In the genomic region with DNA sequence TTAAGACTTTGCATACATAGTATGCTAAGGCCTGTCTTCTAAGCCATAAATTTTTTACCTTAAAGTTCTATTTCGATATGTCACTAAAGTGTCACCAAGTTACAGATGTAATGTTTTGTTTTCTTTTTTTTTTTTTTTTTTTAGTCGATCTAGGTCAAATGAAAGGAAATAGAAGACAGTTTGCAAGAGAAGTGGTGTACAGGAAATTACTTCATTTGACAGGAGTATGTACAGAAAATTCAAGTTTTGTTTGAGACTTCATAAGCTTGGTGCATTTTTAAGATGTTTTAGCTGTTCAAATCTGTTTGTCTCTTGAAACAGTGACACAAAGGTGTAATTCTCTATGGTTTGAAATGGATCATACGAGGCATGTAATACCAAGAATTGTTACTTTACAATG, we compare ENCODE assay signal across 8 cellular contexts. TPM values are rescaled to one million over a fixed set of nuclear protein-coding genes. Genes with fewer than 3 reads are reported as not detected.
DNase-seq lines count a peak whose midpoint lies in the region; ATAC-seq, FAIRE-seq and TF ChIP-seq lines count a peak whose summit lies in the region.
"Not testable (repeated sequence)": the region's sequence is repeated elsewhere in the genome, so short reads cannot be mapped to it uniquely, and the experiment has no call there.

No MANE protein-coding gene starts in this region.

- not testable (repeated sequence) for H3K4me3 Mint-ChIP-seq in GM23338
- H3K4me3 Mint-ChIP-seq in T-helper 2 cell treated with Interferon-gamma antibody and Interleukin-4, amounts not matched to agents 5 μg/mL and 100 μg/mL, for 36 hours, result peak overlapping the region; percentile 70
- peak overlapping the region; percentile 90 to 99 for H3K4me3 Mint-ChIP-seq in activated T-cell treated with anti-CD3 and anti-CD28 coated beads, Interleukin-2, amount 50 U/mL, for 72 hours
- H3K4me3 Mint-ChIP-seq in astrocyte (ENCODE audit: unreplicated experiment) (peak overlapping the region; percentile 66), glutamatergic neuron (ENCODE audit: unreplicated experiment) (peak overlapping the region; percentile 30), neural crest cell (peak overlapping the region; percentile 54)
- H3K4me3 Mint-ChIP-seq in stimulated activated naive CD8-positive, alpha-beta T cell treated with anti-CD3 and anti-CD28 coated beads, Interleukin-15, Interleukin-2, amounts not matched to agents 100 ng/mL and 50 ng/mL, for 24 hours, result peak overlapping the region; percentile 69

- H3K9ac ChIP-seq in astrocyte (ENCODE audit: low read length), result not testable (repeated sequence)

- FAIRE-seq in A549 (lab: Jason Lieb, UNC); astrocyte (lab: Jason Lieb, UNC): not testable (repeated sequence)

- H3K36me3 ChIP-seq in GM23338 (ENCODE audit: insufficient read depth) (peaks cover 96% of the 10 kb centered on the region), astrocyte (ENCODE audit: insufficient read depth, low read length) (peaks cover 93% of the 10 kb centered on the region)

- H3K9me2 ChIP-seq in GM23338 (ENCODE audit: insufficient read depth), result not testable (repeated sequence)

- H3K4me1 Mint-ChIP-seq in GM23338 (peaks cover 49% of the 10 kb centered on the region), astrocyte (ENCODE audit: low read depth, unreplicated experiment) (peaks cover 69% of the 10 kb centered on the region), glutamatergic neuron (ENCODE audit: low read depth, unreplicated experiment) (peaks cover 44% of the 10 kb centered on the region), neural crest cell (peaks cover 81% of the 10 kb centered on the region)
- peaks cover 64% of the 10 kb centered on the region for H3K4me1 Mint-ChIP-seq in T-helper 2 cell treated with Interferon-gamma antibody and Interleukin-4, amounts not matched to agents 5 μg/mL and 100 μg/mL, for 36 hours (ENCODE audit: low read depth)
- H3K4me1 Mint-ChIP-seq in activated T-cell treated with anti-CD3 and anti-CD28 coated beads, Interleukin-2, amount 50 U/mL, for 72 hours (ENCODE audit: low read depth), result peaks cover 85% of the 10 kb centered on the region
- H3K4me1 Mint-ChIP-seq in stimulated activated naive CD8-positive, alpha-beta T cell treated with anti-CD3 and anti-CD28 coated beads, Interleukin-15, Interleukin-2, amounts not matched to agents 100 ng/mL and 50 ng/mL, for 24 hours (ENCODE audit: low read depth), result peaks cover 93% of the 10 kb centered on the region

- H3K27me3 Mint-ChIP-seq in GM23338 (ENCODE audit: insufficient read depth, low read depth, poor library complexity); T-helper 2 cell treated with Interferon-gamma antibody and Interleukin-4, amounts not matched to agents 5 μg/mL and 100 μg/mL, for 36 hours (ENCODE audit: low read depth); activated T-cell treated with anti-CD3 and anti-CD28 coated beads, Interleukin-2, amount 50 U/mL, for 72 hours (ENCODE audit: low read depth); astrocyte (ENCODE audit: low read depth, unreplicated experiment); glutamatergic neuron (ENCODE audit: unreplicated experiment); stimulated activated naive CD8-positive, alpha-beta T cell treated with anti-CD3 and anti-CD28 coated beads, Interleukin-15, Interleukin-2, amounts not matched to agents 100 ng/mL and 50 ng/mL, for 24 hours: not testable (repeated sequence)
- peaks cover 34% of the 10 kb centered on the region for H3K27me3 Mint-ChIP-seq in neural crest cell (ENCODE audit: low read depth)

- H4K20me1 ChIP-seq in GM23338 (replicated peaks; ENCODE audit: insufficient read depth) (peaks cover 86% of the 10 kb centered on the region), astrocyte (ENCODE audit: insufficient read depth, low read length) (peaks cover 100% of the 10 kb centered on the region)

- TF ChIP-seq RAD21 in A549 (conservative IDR thresholded peaks at IDR 0.05 in 1 of 2, IDR thresholded peaks at IDR 0.05 in 1 of 2), result not testable (repeated sequence)

- not testable (repeated sequence) for TF ChIP-seq POLR2A in A549 (IDR thresholded peaks at IDR 0.05; ENCODE audit: low read length)

- POLR2A ChIA-PET in A549 (lab: Yijun Ruan, JAX), result not testable (repeated sequence)

- TF ChIP-seq CTCF in A549 (IDR thresholded peaks at IDR 0.05); GM23338 (conservative IDR thresholded peaks at IDR 0.05; ENCODE audit: low read depth in 2 of 2); astrocyte (IDR thresholded peaks at IDR 0.05; ENCODE audit: insufficient read depth, low read depth, low read length); glutamatergic neuron (IDR thresholded peaks at IDR 0.05; ENCODE audit: partially characterized antibody, unreplicated experiment); neural crest cell (conservative IDR thresholded peaks at IDR 0.05): not testable (repeated sequence)

- H3K27ac ChIP-seq in A549; GM23338 (ENCODE audit: low read depth); astrocyte (ENCODE audit: low read depth, low read length): not testable (repeated sequence)

- H3F3A ChIP-seq in GM23338 (replicated peaks; ENCODE audit: low read depth), result peaks cover 77% of the 10 kb centered on the region

- H3K9me3 ChIP-seq in A549; astrocyte (ENCODE audit: insufficient read depth, low read depth, low read length): not testable (repeated sequence)

- CTCF ChIA-PET in A549 (lab: Yijun Ruan, JAX), result not testable (repeated sequence)

- not testable (repeated sequence) for H3K4me3 ChIP-seq in A549; astrocyte (ENCODE audit: insufficient read depth, low read depth, low read length)
- peak overlapping the region; percentile 6; the same call in 1 of the 2 replicates for H3K4me3 ChIP-seq in GM23338

- not testable (repeated sequence) for DNase-seq in A549 (ENCODE audit: low read depth in 1 of 2, low spot score in 1 of 2); GM23338 (ENCODE audit: low spot score); T-helper 2 cell treated with Interferon-gamma antibody and Interleukin-4, amounts not matched to agents 5 μg/mL and 100 μg/mL, for 36 hours (ENCODE audit: low spot score); activated T-cell treated with anti-CD3 and anti-CD28 coated beads, Interleukin-2, amount 50 U/mL, for 72 hours; astrocyte (ENCODE audit: low read depth); glutamatergic neuron; neural crest cell (ENCODE audit: low read depth, low spot score)

- not testable (repeated sequence) for H3K27ac Mint-ChIP-seq in GM23338; glutamatergic neuron (ENCODE audit: unreplicated experiment); neural crest cell (ENCODE audit: unreplicated experiment)
- H3K27ac Mint-ChIP-seq in T-helper 2 cell treated with Interferon-gamma antibody and Interleukin-4, amounts not matched to agents 5 μg/mL and 100 μg/mL, for 36 hours, result peak overlapping the region; percentile 79
- peak overlapping the region; percentile 96 for H3K27ac Mint-ChIP-seq in activated T-cell treated with anti-CD3 and anti-CD28 coated beads, Interleukin-2, amount 50 U/mL, for 72 hours
- H3K27ac Mint-ChIP-seq in astrocyte (ENCODE audit: unreplicated experiment), result peak overlapping the region; percentile 18
- peak overlapping the region; percentile 76 for H3K27ac Mint-ChIP-seq in stimulated activated naive CD8-positive, alpha-beta T cell treated with anti-CD3 and anti-CD28 coated beads, Interleukin-15, Interleukin-2, amounts not matched to agents 100 ng/mL and 50 ng/mL, for 24 hours

- not testable (repeated sequence) for H3K9me3 Mint-ChIP-seq in GM23338; T-helper 2 cell treated with Interferon-gamma antibody and Interleukin-4, amounts not matched to agents 5 μg/mL and 100 μg/mL, for 36 hours; activated T-cell treated with anti-CD3 and anti-CD28 coated beads, Interleukin-2, amount 50 U/mL, for 72 hours; astrocyte (ENCODE audit: unreplicated experiment); glutamatergic neuron (ENCODE audit: unreplicated experiment); neural crest cell; stimulated activated naive CD8-positive, alpha-beta T cell treated with anti-CD3 and anti-CD28 coated beads, Interleukin-15, Interleukin-2, amounts not matched to agents 100 ng/mL and 50 ng/mL, for 24 hours

- H3K4me1 ChIP-seq in A549, result peaks cover 98% of the 10 kb centered on the region
- H3K4me1 ChIP-seq in GM23338 (ENCODE audit: insufficient read depth), result peaks cover 30% of the 10 kb centered on the region
- peaks cover 37% of the 10 kb centered on the region for H3K4me1 ChIP-seq in astrocyte (ENCODE audit: insufficient read depth, low read length)

- peak overlapping the region; percentile 91; the same call in 2 of the 3 replicates for H3K4me2 ChIP-seq in A549
- not testable (repeated sequence) for H3K4me2 ChIP-seq in GM23338
- H3K4me2 ChIP-seq in astrocyte (ENCODE audit: low read length), result peak overlapping the region; percentile 86

- not testable (repeated sequence) for TF ChIP-seq EP300 in A549 (IDR thresholded peaks at IDR 0.05)

- H2AFZ ChIP-seq in GM23338; astrocyte (ENCODE audit: low read depth, low read length): not testable (repeated sequence)

- 71% methylated on average over 3 of the region's 3 CpGs for WGBS in A549 (ENCODE audit: missing lambda C conversion rate)

- H3K36me3 Mint-ChIP-seq in GM23338 (ENCODE audit: low read depth) (peaks cover 99% of the 10 kb centered on the region), astrocyte (ENCODE audit: low read depth, unreplicated experiment) (peaks cover 52% of the 10 kb centered on the region), glutamatergic neuron (ENCODE audit: unreplicated experiment) (peaks cover 13% of the 10 kb centered on the region), neural crest cell (ENCODE audit: low read depth) (peaks cover 58% of the 10 kb centered on the region)
- H3K36me3 Mint-ChIP-seq in T-helper 2 cell treated with Interferon-gamma antibody and Interleukin-4, amounts not matched to agents 5 μg/mL and 100 μg/mL, for 36 hours (ENCODE audit: low read depth), result peaks cover 93% of the 10 kb centered on the region
- peaks cover 31 to 89% of the 10 kb centered on the region in 2 donors for H3K36me3 Mint-ChIP-seq in activated T-cell treated with anti-CD3 and anti-CD28 coated beads, Interleukin-2, amount 50 U/mL, for 72 hours (ENCODE audit: insufficient read depth in 2 of 2)
- H3K36me3 Mint-ChIP-seq in stimulated activated naive CD8-positive, alpha-beta T cell treated with anti-CD3 and anti-CD28 coated beads, Interleukin-15, Interleukin-2, amounts not matched to agents 100 ng/mL and 50 ng/mL, for 24 hours (ENCODE audit: low read depth), result peaks cover 98% of the 10 kb centered on the region

- H3K79me2 ChIP-seq in GM23338 (replicated peaks; ENCODE audit: insufficient read depth), result peaks cover 95% of the 10 kb centered on the region
- peaks cover 95% of the 10 kb centered on the region for H3K79me2 ChIP-seq in astrocyte (ENCODE audit: insufficient read depth, low read length)

- not testable (repeated sequence) for H3K27me3 ChIP-seq in GM23338 (ENCODE audit: insufficient read depth); astrocyte (ENCODE audit: insufficient read depth, low read length)

- ATAC-seq in A549; GM23338; activated T-cell treated with anti-CD3 and anti-CD28 coated beads, Interleukin-2, amount 50 U/mL, for 72 hours (replicated peaks in 1 of 2): not testable (repeated sequence)

RNA-seq across cellular contexts. Expression of a gene that starts 7.7 kb away (rescaled TPM):
- polyA plus RNA-seq in A549 (2011; rRNA removed) (339 and 652 TPM in 2 replicates), A549 (2017; fragmentation: RNase III; extraction: RNeasy Plus Mini Kit Qiagen cat#74134 plus additional on column Dnase treatment) (582 to 629 TPM (median 605 TPM) in 3 replicates), GM23338 (2016; fragmentation: Nextera tagmentation; extraction: Ambion mirVana) (585 and 655 TPM in 2 replicates)
- 383 and 445 TPM in 2 replicates for polyA plus RNA-seq in A549 (2012; cell fraction: cytosol; rRNA removed)
- polyA plus RNA-seq in A549 (2012; cell fraction: nucleus; rRNA removed), result 207 and 251 TPM in 2 replicates
- polyA minus RNA-seq in A549 (2011; rRNA and poly(A)+ RNA removed), result 152 and 175 TPM in 2 replicates
- 254 and 436 TPM in 2 replicates for total RNA-seq in GM23338 (2014; rRNA removed; shearing (Covaris generic))
- 100 to 1,000 TPM; 409 to 541 TPM for total RNA-seq in activated T-cell treated with anti-CD3 and anti-CD28 coated beads, Interleukin-2, amount 50 U/mL, for 72 hours
- total RNA-seq in astrocyte (237 and 260 TPM in 2 replicates), glutamatergic neuron (ENCODE audit: unreplicated experiment) (288 TPM), neural crest cell (611 and 636 TPM in 2 replicates)

RNA-seq across cellular contexts. Expression of a gene that starts 54.5 kb away (rescaled TPM):
- polyA plus RNA-seq in A549 (2011; rRNA removed) (30.0 and 30.7 TPM in 2 replicates), A549 (2017; fragmentation: RNase III; extraction: RNeasy Plus Mini Kit Qiagen cat#74134 plus additional on column Dnase treatment) (30.9 to 31.6 TPM (median 31.0 TPM) in 3 replicates), GM23338 (2016; fragmentation: Nextera tagmentation; extraction: Ambion mirVana) (9.0 and 10.8 TPM in 2 replicates)
- polyA plus RNA-seq in A549 (2012; cell fraction: cytosol; rRNA removed), result 7.9 and 10.0 TPM in 2 replicates
- 11.2 and 17.9 TPM in 2 replicates for polyA plus RNA-seq in A549 (2012; cell fraction: nucleus; rRNA removed)
- polyA minus RNA-seq in A549 (2011; rRNA and poly(A)+ RNA removed), result 9.8 and 11.4 TPM in 2 replicates
- total RNA-seq in GM23338 (2014; rRNA removed; shearing (Covaris generic)), result 15.2 and 17.4 TPM in 2 replicates
- total RNA-seq in activated T-cell treated with anti-CD3 and anti-CD28 coated beads, Interleukin-2, amount 50 U/mL, for 72 hours, result 10 to 100 TPM; 30.7 to 34.4 TPM
- total RNA-seq in astrocyte (53.9 and 54.1 TPM in 2 replicates), glutamatergic neuron (ENCODE audit: unreplicated experiment) (55.1 TPM), neural crest cell (26.8 and 27.7 TPM in 2 replicates)
